Comparison of ENCODE assay signal across 21 cellular contexts in the genomic region with DNA sequence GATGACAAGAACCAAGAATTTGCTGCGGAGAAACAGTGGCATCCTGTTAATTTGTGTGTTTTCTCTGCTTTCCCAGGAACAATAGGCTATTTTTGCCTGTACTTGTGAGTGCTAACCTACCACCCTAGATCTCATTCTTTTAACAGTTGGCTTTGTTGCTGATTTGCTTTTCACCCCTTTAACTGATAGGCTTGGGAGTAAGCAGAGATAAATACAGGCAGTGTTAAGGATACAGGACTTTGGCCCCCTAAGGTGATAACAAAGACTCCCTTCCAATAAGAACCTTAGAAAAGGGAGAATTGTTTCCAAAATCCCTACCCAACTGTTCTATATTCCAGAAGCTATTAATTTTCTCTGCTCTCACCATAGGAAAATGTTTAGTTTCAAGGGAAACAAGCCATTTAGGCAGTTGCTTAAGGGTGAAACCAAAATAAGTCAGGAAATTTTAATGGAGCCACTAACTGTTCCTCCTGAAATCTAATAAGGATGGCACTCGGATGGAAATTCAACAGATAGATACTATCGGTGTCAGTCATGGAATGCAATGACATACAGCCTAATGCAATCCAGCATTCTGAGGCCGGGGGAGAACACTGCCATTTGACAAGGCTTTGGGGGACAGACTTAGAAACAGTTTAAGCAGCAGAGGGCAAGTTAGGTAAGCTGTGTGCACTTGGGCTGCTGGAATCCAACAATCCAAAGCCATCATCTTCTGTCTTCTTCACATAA.
DNase-seq lines count a peak whose midpoint lies in the region; ATAC-seq and TF ChIP-seq lines count a peak whose summit lies in the region.
"Had no signal": no experiment of that assay in that cellular context is flagged by ENCODE, and none has a peak within 500 bp of the region (broad histone marks: within the 10 kb centered on the region; RNA-seq: fewer than 3 reads in every experiment).

No MANE protein-coding gene starts in this region.

- intact Hi-C loops in breast epithelium (cut with DNase I; ENCODE audit: low total_unique reads) (loop anchor here (2.0 kb wide), 1 partner anchor 67 kb away; no protein-coding TSS in a partner anchor), MCF 10A (cut with micrococcal nuclease) (no loop called here), right lobe of liver (cut with DNase I) (no loop called here), stomach (cut with DNase I; ENCODE audit: low total_unique reads) (no loop called here)

- BruUV-seq in MCF 10A (replicated peaks; lab: Mats Ljungman, UMichigan), result no TSS peak

- CTCF ChIA-PET in MCF 10A (lab: Yijun Ruan, JAX), result no interaction called here

- TF ChIP-seq CTCF in breast epithelium (IDR thresholded peaks at IDR 0.05) (no peak), MCF 10A (IDR thresholded peaks at IDR 0.05; ENCODE audit: unreplicated experiment) (no peak), right lobe of liver (IDR thresholded peaks at IDR 0.05) (no peak), stomach (IDR thresholded peaks at IDR 0.05) (no peak), tibial nerve (IDR thresholded peaks at IDR 0.05) (no peak), brain microvascular endothelial cell (IDR thresholded peaks at IDR 0.05; ENCODE audit: low read depth, low read length, missing control alignments) (no peak)

- peak overlapping the region; percentile 89 to 91 for H3K27ac ChIP-seq in breast epithelium
- peak overlapping the region; percentile 47 for H3K27ac ChIP-seq in ectodermal cell (ENCODE audit: insufficient read depth, low read depth, low read length, poor library complexity, severe bottlenecking)
- peak overlapping the region in 2 of 3 donors; percentile 46 to 47 for H3K27ac ChIP-seq in right lobe of liver
- peak overlapping the region; percentile 20 to 69 (median 66) for H3K27ac ChIP-seq in stomach
- no peak overlapping the region for H3K27ac ChIP-seq in tibial nerve
- H3K27ac ChIP-seq in brain microvascular endothelial cell, result no peak overlapping the region
- H3K27ac ChIP-seq: SJCRH30 had no signal

- H3K4me3 Mint-ChIP-seq in MCF 10A (ENCODE audit: unreplicated experiment), result no peak overlapping the region
- H3K4me3 Mint-ChIP-seq: CD8-positive, alpha-beta T cell had no signal

- TF ChIP-seq POLR2A in breast epithelium (IDR thresholded peaks at IDR 0.05) (no peak), right lobe of liver (IDR thresholded peaks at IDR 0.05) (no peak), stomach (IDR thresholded peaks at IDR 0.05) (no peak), tibial nerve (IDR thresholded peaks at IDR 0.05) (no peak)

- no peaks in the 10 kb centered on the region for H3K36me3 Mint-ChIP-seq in MCF 10A (ENCODE audit: insufficient read depth, unreplicated experiment)
- H3K36me3 Mint-ChIP-seq: CD8-positive, alpha-beta T cell had no signal

- no peak for TF ChIP-seq EP300 in stomach (IDR thresholded peaks at IDR 0.05)
- no peak for TF ChIP-seq EP300 in tibial nerve (IDR thresholded peaks at IDR 0.05)

- H3K4me1 Mint-ChIP-seq in MCF 10A (ENCODE audit: insufficient read depth, unreplicated experiment), result no peaks in the 10 kb centered on the region

- no peak overlapping the region for H3K27ac Mint-ChIP-seq in MCF 10A (ENCODE audit: low read depth, unreplicated experiment)
- H3K27ac Mint-ChIP-seq: CD8-positive, alpha-beta T cell had no signal

- WGBS in ectodermal cell, 2 experiments, result 71 to 73% methylated on average over 4 of the region's 4 CpGs
- WGBS in right lobe of liver (ENCODE audit: insufficient coverage, low coverage, low lambda C conversion rate, missing lambda C conversion rate), result 83% methylated on average over 4 of the region's 4 CpGs
- 41 to 66% (median 57%) methylated on average over 4 of the region's 4 CpGs for WGBS in stomach, 5 donors
- WGBS in tibial nerve, 2 donors, result 70 to 71% methylated on average over 4 of the region's 4 CpGs

- H3K9me3 Mint-ChIP-seq in MCF 10A (ENCODE audit: unreplicated experiment), result peaks cover 7% of the 10 kb centered on the region

- no peaks in the 10 kb centered on the region for H3K36me3 ChIP-seq in breast epithelium
- no peaks in the 10 kb centered on the region for H3K36me3 ChIP-seq in ectodermal cell (ENCODE audit: control insufficient read depth, insufficient read depth, low read length)
- no peaks in the 10 kb centered on the region for H3K36me3 ChIP-seq in right lobe of liver
- H3K36me3 ChIP-seq in stomach, result no peaks in the 10 kb centered on the region
- no peaks in the 10 kb centered on the region for H3K36me3 ChIP-seq in tibial nerve
- H3K36me3 ChIP-seq in brain microvascular endothelial cell (replicated peaks), result no peaks in the 10 kb centered on the region
- H3K36me3 ChIP-seq: SJCRH30 had no signal

- H3K27me3 Mint-ChIP-seq in MCF 10A (ENCODE audit: insufficient read depth, unreplicated experiment), result no peaks in the 10 kb centered on the region

- H3K4me1 ChIP-seq in breast epithelium, result no peaks in the 10 kb centered on the region
- H3K4me1 ChIP-seq in ectodermal cell (ENCODE audit: control insufficient read depth, insufficient read depth, low read length), result peaks cover 21% of the 10 kb centered on the region
- peaks cover 0 to 29% (median 7%) of the 10 kb centered on the region in 4 donors for H3K4me1 ChIP-seq in right lobe of liver
- H3K4me1 ChIP-seq in stomach, result peaks cover 11 to 26% (median 21%) of the 10 kb centered on the region in 4 donors
- no peaks in the 10 kb centered on the region for H3K4me1 ChIP-seq in tibial nerve
- H3K4me1 ChIP-seq: SJCRH30 had no signal

- H3K9me3 ChIP-seq in breast epithelium (no peaks in the 10 kb centered on the region), ectodermal cell (ENCODE audit: control insufficient read depth, low read length) (no peaks in the 10 kb centered on the region), right lobe of liver (no peaks in the 10 kb centered on the region), stomach (no peaks in the 10 kb centered on the region), tibial nerve (no peaks in the 10 kb centered on the region)
- H3K9me3 ChIP-seq: SJCRH30 had no signal

- ATAC-seq in right lobe of liver (peak in 2 of 4 donors; percentile 27 to 32), GM21786 (IDR thresholded peaks at IDR 0.05; ENCODE audit: unreplicated experiment) (no peak)
- ATAC-seq: CD8-positive, alpha-beta T cell had no signal

- H3K27me3 ChIP-seq in breast epithelium, result no peaks in the 10 kb centered on the region
- H3K27me3 ChIP-seq in ectodermal cell (ENCODE audit: control insufficient read depth, insufficient read depth, low read length, poor library complexity, severe bottlenecking), result no peaks in the 10 kb centered on the region
- no peaks in the 10 kb centered on the region for H3K27me3 ChIP-seq in right lobe of liver
- no peaks in the 10 kb centered on the region for H3K27me3 ChIP-seq in stomach
- no peaks in the 10 kb centered on the region for H3K27me3 ChIP-seq in tibial nerve
- H3K27me3 ChIP-seq in brain microvascular endothelial cell (replicated peaks), result no peaks in the 10 kb centered on the region
- H3K27me3 ChIP-seq: SJCRH30 had no signal

- POLR2A ChIA-PET in MCF 10A (lab: Yijun Ruan, JAX), result no interaction called here

- in situ Hi-C loops in brain microvascular endothelial cell (cut with HindIII; ENCODE audit: low pct_ligation_motif_present, low sequenced_read_pairs), result no loop called here

- no peak overlapping the region for H3K4me3 ChIP-seq in breast epithelium
- no peak overlapping the region for H3K4me3 ChIP-seq in ectodermal cell (ENCODE audit: insufficient read depth, low read depth, low read length)
- H3K4me3 ChIP-seq in right lobe of liver, result no peak overlapping the region
- H3K4me3 ChIP-seq in stomach, result no peak overlapping the region
- no peak overlapping the region for H3K4me3 ChIP-seq in tibial nerve
- no peak overlapping the region for H3K4me3 ChIP-seq in brain microvascular endothelial cell (ENCODE audit: low read depth, low read length)
- H3K4me3 ChIP-seq: SJCRH30 had no signal

- DNase-seq in breast epithelium (ENCODE audit: low spot score in 2 of 2) (no peak), MCF 10A (ENCODE audit: unreplicated experiment) (no peak), right lobe of liver (no peak), stomach (no peak), tibial nerve (ENCODE audit: low spot score in 2 of 2) (no peak), brain microvascular endothelial cell (no peak)
- DNase-seq: 8988T; C1 segment of cervical spinal cord; Calu3; CD8-positive, alpha-beta T cell; DMS153; KBM-7; NCI-H1092; NCI-H1436 treated with DMSO at 0.1 percent for 48 hours; NCI-H1930; NCI-H345; NCI-H524; NCI-H774; SJCRH30 had no signal

Comparison
In these comparisons a context has a peak if more than half of its experiments do, and no peak if none do; other contexts are left out.
1. H3K27ac ChIP-seq: peak in breast epithelium (2 of 2), ectodermal cell (single experiment), right lobe of liver (2 of 3) and stomach (5 of 5); none in tibial nerve (0 of 4) and brain microvascular endothelial cell (single experiment).